ENCODE assay signal across 17 cellular contexts in genomic region chr9:647522-647921, GRCh38.
DNase-seq lines count a peak whose midpoint lies in the region; ATAC-seq and TF ChIP-seq lines count a peak whose summit lies in the region.
"Had no signal": no experiment of that assay in that cellular context is flagged by ENCODE, and none has a peak within 500 bp of the region (broad histone marks: within the 10 kb centered on the region; RNA-seq: fewer than 3 reads in every experiment).

No MANE protein-coding gene starts in this region.

- H3K9me3 ChIP-seq in Loucy (ENCODE audit: insufficient read depth, low read depth, low read length) (no peaks in the 10 kb centered on the region), right atrium auricular region (no peaks in the 10 kb centered on the region), skeletal muscle tissue (ENCODE audit: control insufficient read depth in 3 of 3, low read length in 3 of 3) (no peaks in the 10 kb centered on the region)
- H3K9me3 ChIP-seq in effector memory CD4-positive, alpha-beta T cell (ENCODE audit: control insufficient read depth, low read length): no peaks in the 10 kb centered on the region
- H3K9me3 ChIP-seq: HAP-1 had no signal

- peak; percentile 21 for ATAC-seq in Right ventricle myocardium superior (ENCODE audit: poor library complexity)
- ATAC-seq: GM12878, HepG2 had no signal

- H3K27me3 Mint-ChIP-seq in activated CD4-positive, alpha-beta memory T cell treated with anti-CD3 and anti-CD28 coated beads, Interleukin-2, amount 10 ng/mL, durations not matched to agents 7 days and 5 days: no peaks in the 10 kb centered on the region
- H3K27me3 Mint-ChIP-seq: B cell; CD4-positive, alpha-beta T cell had no signal

- no peaks in the 10 kb centered on the region for H3K9me2 ChIP-seq in Loucy (replicated peaks; ENCODE audit: low read depth, low read length)

- H3K27me3 ChIP-seq in Loucy (ENCODE audit: insufficient read depth, low read length, poor library complexity, severe bottlenecking) (no peaks in the 10 kb centered on the region), right atrium auricular region (no peaks in the 10 kb centered on the region), skeletal muscle tissue (ENCODE audit: control insufficient read depth in 3 of 3, insufficient read depth in 3 of 3, low read length in 3 of 3) (no peaks in the 10 kb centered on the region)
- no peaks in the 10 kb centered on the region for H3K27me3 ChIP-seq in effector memory CD4-positive, alpha-beta T cell (replicated peaks; ENCODE audit: control insufficient read depth, insufficient read depth, low read length, poor library complexity, severe bottlenecking)

- no peak overlapping the region for H3K4me3 Mint-ChIP-seq in activated CD4-positive, alpha-beta memory T cell treated with anti-CD3 and anti-CD28 coated beads, Interleukin-2, amount 10 ng/mL, durations not matched to agents 7 days and 5 days
- H3K4me3 Mint-ChIP-seq: B cell; CD4-positive, alpha-beta T cell had no signal

- intact Hi-C loops in Right ventricle myocardium superior (cut with DNase I): no loop called here

- peaks cover 55% of the 10 kb centered on the region for H3K4me1 ChIP-seq in Loucy (ENCODE audit: insufficient read depth, low read length, poor library complexity, severe bottlenecking)
- peaks cover 0 to 52% of the 10 kb centered on the region in 2 donors for H3K4me1 ChIP-seq in right atrium auricular region
- peaks cover 6 to 15% (median 14%) of the 10 kb centered on the region in 3 donors for H3K4me1 ChIP-seq in skeletal muscle tissue (ENCODE audit: control insufficient read depth in 3 of 3, insufficient read depth in 3 of 3, low read length in 3 of 3)
- H3K4me1 ChIP-seq in effector memory CD4-positive, alpha-beta T cell (ENCODE audit: control insufficient read depth, insufficient read depth, low read length, poor library complexity, severe bottlenecking): peaks cover 10% of the 10 kb centered on the region

- CTCF ChIA-PET in activated CD4-positive, alpha-beta memory T cell treated with anti-CD3 and anti-CD28 coated beads, Interleukin-2, amount 10 ng/mL, durations not matched to agents 7 days and 5 days (lab: Charles Lee): no interaction called here

- no peaks in the 10 kb centered on the region; the same call in 1 of the 2 replicates for H3K79me2 ChIP-seq in Loucy (ENCODE audit: insufficient read depth, low read length)

- peaks cover 5% of the 10 kb centered on the region; the same call in 1 of the 2 replicates for H3F3A ChIP-seq in Loucy (ENCODE audit: low read depth)

- H3K9ac ChIP-seq in Loucy (ENCODE audit: low read depth, low read length, poor library complexity, severe bottlenecking) (no peak overlapping the region), skeletal muscle tissue (ENCODE audit: low read depth in 1 of 3, low read length in 3 of 3) (no peak overlapping the region)

- no peaks in the 10 kb centered on the region for H4K20me1 ChIP-seq in Loucy (ENCODE audit: insufficient read depth, low read length, poor library complexity, severe bottlenecking)

- H3K4me3 ChIP-seq in Loucy (ENCODE audit: low read length, poor library complexity, severe bottlenecking): no peak overlapping the region
- H3K4me3 ChIP-seq in right atrium auricular region: no peak overlapping the region
- no peak overlapping the region for H3K4me3 ChIP-seq in skeletal muscle tissue (ENCODE audit: low read length in 3 of 3)
- H3K4me3 ChIP-seq in effector memory CD4-positive, alpha-beta T cell (ENCODE audit: insufficient read depth, low read depth, low read length, poor library complexity, severe bottlenecking): no peak overlapping the region
- H3K4me3 ChIP-seq: GM12878, HAP-1 had no signal

- DNase-seq in Right ventricle myocardium superior (no peak), right atrium auricular region (ENCODE audit: low spot score) (no peak), NAMALWA (ENCODE audit: low spot score) (no peak)
- no peak for DNase-seq in effector CD8-positive, alpha-beta T cell (lab: John Stamatoyannopoulos, UW)
- DNase-seq in effector memory CD4-positive, alpha-beta T cell: no peak
- DNase-seq in activated CD4-positive, alpha-beta memory T cell treated with anti-CD3 and anti-CD28 coated beads, Interleukin-2, amount 10 ng/mL, durations not matched to agents 7 days and 5 days: no peak
- DNase-seq: C1 segment of cervical spinal cord; Calu3; CD4-positive, alpha-beta T cell; DMS79; GOT3 had no signal

- H3K36me3 ChIP-seq in Loucy (ENCODE audit: insufficient read depth, low read length): no peaks in the 10 kb centered on the region
- no peaks in the 10 kb centered on the region for H3K36me3 ChIP-seq in right atrium auricular region
- no peaks in the 10 kb centered on the region for H3K36me3 ChIP-seq in skeletal muscle tissue (ENCODE audit: control insufficient read depth in 3 of 3, insufficient read depth in 3 of 3, low read length in 3 of 3)
- no peaks in the 10 kb centered on the region for H3K36me3 ChIP-seq in effector memory CD4-positive, alpha-beta T cell (ENCODE audit: control insufficient read depth, insufficient read depth, low read length)
- H3K36me3 ChIP-seq: HAP-1 had no signal

- no peak overlapping the region for H3K27ac Mint-ChIP-seq in activated CD4-positive, alpha-beta memory T cell treated with anti-CD3 and anti-CD28 coated beads, Interleukin-2, amount 10 ng/mL, durations not matched to agents 7 days and 5 days
- H3K27ac Mint-ChIP-seq: B cell; CD4-positive, alpha-beta T cell had no signal

- no peaks in the 10 kb centered on the region for H3K9me3 Mint-ChIP-seq in activated CD4-positive, alpha-beta memory T cell treated with anti-CD3 and anti-CD28 coated beads, Interleukin-2, amount 10 ng/mL, durations not matched to agents 7 days and 5 days
- H3K9me3 Mint-ChIP-seq: CD4-positive, alpha-beta T cell had no signal

- H3K36me3 Mint-ChIP-seq in activated CD4-positive, alpha-beta memory T cell treated with anti-CD3 and anti-CD28 coated beads, Interleukin-2, amount 10 ng/mL, durations not matched to agents 7 days and 5 days (ENCODE audit: low read depth): no peaks in the 10 kb centered on the region

- POLR2A ChIA-PET in activated CD4-positive, alpha-beta memory T cell treated with anti-CD3 and anti-CD28 coated beads, Interleukin-2, amount 10 ng/mL, durations not matched to agents 7 days and 5 days (lab: Charles Lee): no interaction called here

- no peak overlapping the region for H3K4me2 ChIP-seq in Loucy (ENCODE audit: low read depth, low read length, poor library complexity, severe bottlenecking)

- no peak for TF ChIP-seq CTCF in Loucy (conservative IDR thresholded peaks at IDR 0.05; ENCODE audit: low read length)
- no peak for TF ChIP-seq CTCF in right atrium auricular region (IDR thresholded peaks at IDR 0.05)

- H2AFZ ChIP-seq in Loucy (ENCODE audit: low read length): peak overlapping the region; percentile 47; the same call in 1 of the 2 replicates

- H3K4me1 Mint-ChIP-seq in activated CD4-positive, alpha-beta memory T cell treated with anti-CD3 and anti-CD28 coated beads, Interleukin-2, amount 10 ng/mL, durations not matched to agents 7 days and 5 days: peaks cover 16% of the 10 kb centered on the region

- H3K27ac ChIP-seq in right atrium auricular region: peak overlapping the region; percentile 61 to 85
- H3K27ac ChIP-seq in skeletal muscle tissue (ENCODE audit: low read depth, low read length): peak overlapping the region; percentile 10
- H3K27ac ChIP-seq in effector memory CD4-positive, alpha-beta T cell (ENCODE audit: insufficient read depth, low read length, poor library complexity, severe bottlenecking): no peak overlapping the region
